ENCODE assay signal across 16 cellular contexts in the genomic region with DNA sequence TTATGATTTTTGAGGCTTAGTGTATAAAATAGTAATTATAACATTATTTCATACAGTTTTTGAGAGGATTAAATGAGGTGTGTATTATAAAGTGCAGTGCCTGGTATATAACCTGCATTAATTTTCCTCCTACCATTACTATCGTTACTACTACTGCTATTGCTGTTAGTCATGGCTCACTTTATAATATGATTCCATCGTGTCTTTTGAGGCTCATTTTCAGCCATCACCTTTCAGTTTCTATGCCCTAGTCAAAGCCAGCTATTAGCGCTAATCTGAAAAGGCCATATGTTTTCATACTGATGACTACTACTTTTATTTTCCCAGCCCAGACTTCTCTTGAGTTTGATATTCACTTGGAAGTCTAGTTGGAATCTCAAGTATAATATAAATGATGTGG.
DNase-seq lines count a peak whose midpoint lies in the region; ATAC-seq lines count a peak whose summit lies in the region.
"Had no signal": no experiment of that assay in that cellular context is flagged by ENCODE, and none has a peak within 500 bp of the region (broad histone marks: within the 10 kb centered on the region; RNA-seq: fewer than 3 reads in every experiment).

No MANE protein-coding gene starts in this region.

- H3K4me3 Mint-ChIP-seq in memory B cell = peak overlapping the region; percentile 3
- H3K4me3 Mint-ChIP-seq: CD4-positive, alpha-beta T cell; H9 had no signal

- no peaks in the 10 kb centered on the region for H3K9me3 Mint-ChIP-seq in memory B cell
- H3K9me3 Mint-ChIP-seq: CD4-positive, alpha-beta T cell; H9 had no signal

- peak; percentile 39 to 44 for ATAC-seq in activated CD4-positive, CD25-positive, alpha-beta regulatory T cell treated with anti-CD3 and anti-CD28 coated beads, Interleukin-2, amount 50 U/mL, for 24 hours
- ATAC-seq in GM19372 (IDR thresholded peaks at IDR 0.05; ENCODE audit: low read depth, unreplicated experiment) (peak; percentile 37), HG03442 (IDR thresholded peaks at IDR 0.05; ENCODE audit: unreplicated experiment) (peak; percentile 35), memory B cell (ENCODE audit: low read depth) (no peak), HG03354 (IDR thresholded peaks at IDR 0.05; ENCODE audit: poor library complexity, severe bottlenecking, unreplicated experiment) (no peak)

- no peak overlapping the region for H3K27ac Mint-ChIP-seq in memory B cell
- H3K27ac Mint-ChIP-seq: CD4-positive, alpha-beta T cell had no signal

- peaks cover 43% of the 10 kb centered on the region for H3K4me1 Mint-ChIP-seq in memory B cell

- DNase-seq in activated CD4-positive, CD25-positive, alpha-beta regulatory T cell (lab: John Stamatoyannopoulos, UW) = no peak
- no peak for DNase-seq in memory B cell (ENCODE audit: low spot score in 2 of 2)
- DNase-seq in amniotic stem cell (lab: John Stamatoyannopoulos, UW) = no peak
- no peak for DNase-seq in central memory CD4-positive, alpha-beta T cell
- DNase-seq: BE2C; CD4-positive, alpha-beta T cell; H9; KBM-7; NCI-H146; NCI-H2081 treated with DMSO at 0.1 percent for 48 hours; NCI-H510A treated with DMSO at 0.1 percent for 48 hours; NCI-H82 had no signal

- H3K27me3 Mint-ChIP-seq in memory B cell = no peaks in the 10 kb centered on the region
- H3K27me3 Mint-ChIP-seq: CD4-positive, alpha-beta T cell had no signal

- peaks cover 16% of the 10 kb centered on the region for H3K36me3 Mint-ChIP-seq in memory B cell

Comparison
In these comparisons a context has a peak if more than half of its experiments do, and no peak if none do; other contexts are left out.
1. ATAC-seq: peak in activated CD4-positive, CD25-positive, alpha-beta regulatory T cell treated with anti-CD3 and anti-CD28 coated beads, Interleukin-2, amount 50 U/mL, for 24 hours (2 of 2), GM19372 (single experiment) and HG03442 (single experiment); none in memory B cell (single experiment) and HG03354 (single experiment).